20 cellular contexts compared by ENCODE assay signal in the genomic region with DNA sequence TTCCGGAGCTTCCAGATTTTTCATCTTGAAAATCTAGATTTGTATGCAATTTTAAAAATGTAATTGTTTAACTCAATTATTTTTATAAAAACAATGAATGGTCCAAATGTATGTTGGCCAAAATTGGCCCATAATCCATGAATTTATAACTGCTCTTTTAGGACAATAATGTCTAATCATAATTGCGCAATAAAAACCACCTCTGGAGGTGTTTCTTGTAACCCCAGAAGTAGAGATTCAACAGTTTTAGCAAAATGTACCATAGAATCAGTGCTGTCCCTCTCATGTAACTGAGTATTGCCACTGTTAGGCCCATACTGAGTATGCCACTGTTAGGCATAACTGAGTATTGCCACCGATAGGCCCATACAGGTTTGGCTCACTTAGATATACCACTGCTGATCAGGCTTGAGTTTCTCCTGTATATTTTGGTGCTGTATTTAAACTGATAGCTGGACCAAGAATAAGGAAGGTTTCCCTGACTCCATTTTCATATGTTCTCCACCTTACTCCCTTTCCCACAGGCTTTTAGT.
DNase-seq lines count a peak whose midpoint lies in the region; ATAC-seq and FAIRE-seq lines count a peak whose summit lies in the region.
"Had no signal": no experiment of that assay in that cellular context is flagged by ENCODE, and none has a peak within 500 bp of the region (broad histone marks: within the 10 kb centered on the region; RNA-seq: fewer than 3 reads in every experiment).

No MANE protein-coding gene starts in this region.

- DNase-seq in activated CD8-positive, alpha-beta memory T cell treated with anti-CD3 and anti-CD28 coated beads, Interleukin-2, amount 10 ng/mL, durations not matched to agents 7 days and 5 days: no peak
- DNase-seq in activated CD8-positive, alpha-beta memory T cell treated with anti-CD3 and anti-CD28 coated beads, Interleukin-2, amount 50 U/mL, for 48 hours: no peak
- DNase-seq in GM19239 (ENCODE audit: insufficient read length, low spot score) (no peak), cerebellar cortex (ENCODE audit: low spot score) (no peak), globus pallidus (ENCODE audit: low spot score) (no peak), SIG-M5 (lab: John Stamatoyannopoulos, UW) (no peak)
- no peak for DNase-seq in stimulated activated effector memory CD8-positive, alpha-beta T cell treated with anti-CD3 and anti-CD28 coated beads, Interleukin-12 subunit alpha, Interleukin-12 subunit beta, amount 100 ng/mL, for 72 hours (ENCODE audit: low spot score in 2 of 2)
- DNase-seq: Kasumi-1, MM.1S, NCI-H1092, NCI-H1436 treated with DMSO at 0.1 percent for 48 hours, NCI-H2029 treated with DMSO at 0.1 percent for 48 hours, NCI-H2171, SHP77 had no signal

- FAIRE-seq in GM19239 (lab: Jason Lieb, UNC): peak; percentile 21
- FAIRE-seq: D721Med, HTR-8/SVneo, RCC 7860 had no signal

- peak overlapping the region; percentile 19 for H3K27ac Mint-ChIP-seq in activated CD8-positive, alpha-beta memory T cell treated with anti-CD3 and anti-CD28 coated beads, Interleukin-2, amount 10 ng/mL, durations not matched to agents 7 days and 5 days
- H3K27ac Mint-ChIP-seq in activated T-helper 17 cell treated with anti-CD3 and anti-CD28 coated beads, Interleukin-2, amount 50 U/mL, for 72 hours: peak overlapping the region; percentile 12
- peak overlapping the region; percentile 56 for H3K27ac Mint-ChIP-seq in stimulated activated effector memory CD8-positive, alpha-beta T cell treated with anti-CD3 and anti-CD28 coated beads, Interleukin-12 subunit alpha, Interleukin-12 subunit beta, amount 100 ng/mL, for 72 hours

- no peaks in the 10 kb centered on the region for H3K9me3 Mint-ChIP-seq in activated CD8-positive, alpha-beta memory T cell treated with anti-CD3 and anti-CD28 coated beads, Interleukin-2, amount 10 ng/mL, durations not matched to agents 7 days and 5 days (ENCODE audit: low read depth)
- H3K9me3 Mint-ChIP-seq in activated T-helper 17 cell treated with anti-CD3 and anti-CD28 coated beads, Interleukin-2, amount 50 U/mL, for 72 hours: no peaks in the 10 kb centered on the region
- no peaks in the 10 kb centered on the region for H3K9me3 Mint-ChIP-seq in stimulated activated effector memory CD8-positive, alpha-beta T cell treated with anti-CD3 and anti-CD28 coated beads, Interleukin-12 subunit alpha, Interleukin-12 subunit beta, amount 100 ng/mL, for 72 hours

- H3K4me1 Mint-ChIP-seq in activated CD8-positive, alpha-beta memory T cell treated with anti-CD3 and anti-CD28 coated beads, Interleukin-2, amount 10 ng/mL, durations not matched to agents 7 days and 5 days: peaks cover 23% of the 10 kb centered on the region
- peaks cover 26% of the 10 kb centered on the region for H3K4me1 Mint-ChIP-seq in activated T-helper 17 cell treated with anti-CD3 and anti-CD28 coated beads, Interleukin-2, amount 50 U/mL, for 72 hours
- H3K4me1 Mint-ChIP-seq in stimulated activated effector memory CD8-positive, alpha-beta T cell treated with anti-CD3 and anti-CD28 coated beads, Interleukin-12 subunit alpha, Interleukin-12 subunit beta, amount 100 ng/mL, for 72 hours: peaks cover 45% of the 10 kb centered on the region

- CTCF ChIA-PET in activated CD8-positive, alpha-beta memory T cell treated with anti-CD3 and anti-CD28 coated beads, Interleukin-2, amount 10 ng/mL, durations not matched to agents 7 days and 5 days (lab: Charles Lee): interaction anchor here (1.0 to 3.7 kb wide), 4 partner anchors 8 to 329 kb away, joined by 3 to 10 read pairs (median 3); no protein-coding TSS in a partner anchor

- no peak overlapping the region for H3K4me3 Mint-ChIP-seq in activated CD8-positive, alpha-beta memory T cell treated with anti-CD3 and anti-CD28 coated beads, Interleukin-2, amount 10 ng/mL, durations not matched to agents 7 days and 5 days
- H3K4me3 Mint-ChIP-seq in activated T-helper 17 cell treated with anti-CD3 and anti-CD28 coated beads, Interleukin-2, amount 50 U/mL, for 72 hours: no peak overlapping the region
- peak overlapping the region; percentile 26 for H3K4me3 Mint-ChIP-seq in stimulated activated effector memory CD8-positive, alpha-beta T cell treated with anti-CD3 and anti-CD28 coated beads, Interleukin-12 subunit alpha, Interleukin-12 subunit beta, amount 100 ng/mL, for 72 hours
- H3K4me3 Mint-ChIP-seq: IgD-negative memory B cell had no signal

- no peak for ATAC-seq in activated CD8-positive, alpha-beta memory T cell treated with anti-CD3 and anti-CD28 coated beads, Interleukin-2, amount 10 ng/mL, durations not matched to agents 7 days and 5 days
- no peak for ATAC-seq in activated T-helper 17 cell treated with anti-CD3 and anti-CD28 coated beads, Interleukin-2, amount 50 U/mL, for 72 hours (replicated peaks)
- peak; percentile 57 for ATAC-seq in stimulated activated effector memory CD8-positive, alpha-beta T cell treated with anti-CD3 and anti-CD28 coated beads, Interleukin-12 subunit alpha, Interleukin-12 subunit beta, amount 100 ng/mL, for 72 hours
- ATAC-seq: SK-N-SH treated with all-trans-retinoic acid at 6 μM for 48 hours had no signal

- H3K36me3 Mint-ChIP-seq in activated CD8-positive, alpha-beta memory T cell treated with anti-CD3 and anti-CD28 coated beads, Interleukin-2, amount 10 ng/mL, durations not matched to agents 7 days and 5 days: peaks cover 65% of the 10 kb centered on the region
- peaks cover 65% of the 10 kb centered on the region for H3K36me3 Mint-ChIP-seq in activated T-helper 17 cell treated with anti-CD3 and anti-CD28 coated beads, Interleukin-2, amount 50 U/mL, for 72 hours (ENCODE audit: low read depth)
- H3K36me3 Mint-ChIP-seq in stimulated activated effector memory CD8-positive, alpha-beta T cell treated with anti-CD3 and anti-CD28 coated beads, Interleukin-12 subunit alpha, Interleukin-12 subunit beta, amount 100 ng/mL, for 72 hours: peaks cover 59% of the 10 kb centered on the region

- H3K27me3 Mint-ChIP-seq in activated CD8-positive, alpha-beta memory T cell treated with anti-CD3 and anti-CD28 coated beads, Interleukin-2, amount 10 ng/mL, durations not matched to agents 7 days and 5 days: no peaks in the 10 kb centered on the region
- H3K27me3 Mint-ChIP-seq in activated T-helper 17 cell treated with anti-CD3 and anti-CD28 coated beads, Interleukin-2, amount 50 U/mL, for 72 hours: no peaks in the 10 kb centered on the region
- H3K27me3 Mint-ChIP-seq: IgD-negative memory B cell had no signal
